Comparison of ENCODE assay signal across 12 cellular contexts in the genomic region with DNA sequence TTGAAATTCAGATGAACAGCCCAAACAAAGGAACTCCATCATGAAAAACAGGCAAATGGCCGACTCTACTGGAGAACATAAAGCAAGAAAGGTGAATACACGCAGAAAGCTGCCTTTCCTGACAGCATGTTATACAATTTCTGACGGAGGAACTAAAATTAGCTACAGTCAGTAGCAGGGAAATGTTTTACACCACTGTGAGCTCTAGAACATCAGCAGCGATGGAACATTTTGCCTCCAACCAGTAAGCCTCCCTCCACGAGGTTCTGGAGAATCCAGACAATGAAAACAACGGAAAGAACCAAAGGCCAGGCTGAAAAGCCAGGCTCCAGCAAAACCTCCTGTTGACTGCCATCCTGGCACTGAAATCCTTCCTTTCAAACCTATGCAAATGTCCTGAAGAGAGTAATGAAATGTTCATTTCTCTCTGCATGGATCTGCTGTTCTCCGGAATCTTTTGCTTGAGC.
DNase-seq lines count a peak whose midpoint lies in the region; ATAC-seq, FAIRE-seq and TF ChIP-seq lines count a peak whose summit lies in the region.
"Had no signal": no experiment of that assay in that cellular context is flagged by ENCODE, and none has a peak within 500 bp of the region (broad histone marks: within the 10 kb centered on the region; RNA-seq: fewer than 3 reads in every experiment).

No MANE protein-coding gene starts in this region.

- H3K36me3 ChIP-seq in SJSA1 (peaks cover 44% of the 10 kb centered on the region), psoas muscle (ENCODE audit: insufficient read depth in 1 of 2, low read depth in 1 of 2) (peaks cover 2 to 73% of the 10 kb centered on the region in 2 donors)

- intact Hi-C loops in psoas muscle (cut with DNase I), result loop anchor here in 1 of 2 donors (5.0 kb wide), 1 partner anchor 77 kb away; the partner anchor contains the start of gene IRF2
- intact Hi-C loops in sciatic nerve (cut with DNase I), result loop anchor here (10.0 kb wide), 1 partner anchor 71 kb away; no protein-coding TSS in a partner anchor

- 0 out of 2 replicates have a peak overlapping the region, but pooled peaks have one; percentile 7 for H3K27ac ChIP-seq in SJSA1
- peak overlapping the region; percentile 84 for H3K27ac ChIP-seq in psoas muscle

- TF ChIP-seq CTCF in psoas muscle (IDR thresholded peaks at IDR 0.05), result no peak

- 0 out of 2 replicates have a peak, but pooled peaks cover 5% of the 10 kb centered on the region for H3K9me3 ChIP-seq in SJSA1 (replicated peaks)
- H3K9me3 ChIP-seq in psoas muscle, result no peaks in the 10 kb centered on the region

- TF ChIP-seq POLR2A in GM12892 (IDR thresholded peaks at IDR 0.05; ENCODE audit: low read depth, low read length), result no peak

- no peak for FAIRE-seq in GM12892 (lab: Jason Lieb, UNC)
- FAIRE-seq: urothelium cell line had no signal

- H3K4me3 ChIP-seq in SJSA1 (no peak overlapping the region), psoas muscle (no peak overlapping the region)

- H3K27me3 ChIP-seq in SJSA1 (replicated peaks) (no peaks in the 10 kb centered on the region), psoas muscle (ENCODE audit: insufficient read depth in 3 of 3, low read length in 2 of 3) (no peaks in the 10 kb centered on the region)

- WGBS in psoas muscle, 3 donors, result 41 to 49% (median 45%) methylated on average over 7 of the region's 7 CpGs

- H3K4me1 ChIP-seq in SJSA1 (replicated peaks) (peaks cover 51% of the 10 kb centered on the region), psoas muscle (peaks cover 48% of the 10 kb centered on the region)

- peak; percentile 4 for ATAC-seq in GM18867 (IDR thresholded peaks at IDR 0.05; ENCODE audit: unreplicated experiment)
- peak; percentile 10 for ATAC-seq in HG02840 (IDR thresholded peaks at IDR 0.05; ENCODE audit: low FRiP score, unreplicated experiment)
- ATAC-seq in psoas muscle, result peak in 3 of 4 donors; percentile 36 to 72 (median 61)
- ATAC-seq in GM21423 (IDR thresholded peaks at IDR 0.05; ENCODE audit: unreplicated experiment), result no peak
- ATAC-seq in sciatic nerve, result no peak
- no peak for ATAC-seq in GM18858 (IDR thresholded peaks at IDR 0.05; ENCODE audit: unreplicated experiment)

- DNase-seq in SJSA1 (ENCODE audit: low read depth in 1 of 2, low spot score in 2 of 2), result no peak
- DNase-seq in psoas muscle, result no peak
- DNase-seq in sciatic nerve (ENCODE audit: low spot score), result no peak
- DNase-seq in GM12892 (ENCODE audit: insufficient read length), result no peak
- DNase-seq: activated CD4-positive, CD25-positive, alpha-beta regulatory T cell treated with anti-CD3 and anti-CD28 coated beads, Interleukin-2, amount 50 U/mL, for 72 hours; mesendoderm; stimulated activated CD4-positive, alpha-beta T cell treated with anti-CD3 and anti-CD28 coated beads, Interleukin-15, amount 100 ng/mL, for 24 hours had no signal

Comparison
In these comparisons a context has a peak if more than half of its experiments do, and no peak if none do; other contexts are left out.
1. ATAC-seq: peak in GM18867 (single experiment), HG02840 (single experiment) and psoas muscle (3 of 4); none in GM21423 (single experiment), sciatic nerve (single experiment) and GM18858 (single experiment).